In the genomic region with DNA sequence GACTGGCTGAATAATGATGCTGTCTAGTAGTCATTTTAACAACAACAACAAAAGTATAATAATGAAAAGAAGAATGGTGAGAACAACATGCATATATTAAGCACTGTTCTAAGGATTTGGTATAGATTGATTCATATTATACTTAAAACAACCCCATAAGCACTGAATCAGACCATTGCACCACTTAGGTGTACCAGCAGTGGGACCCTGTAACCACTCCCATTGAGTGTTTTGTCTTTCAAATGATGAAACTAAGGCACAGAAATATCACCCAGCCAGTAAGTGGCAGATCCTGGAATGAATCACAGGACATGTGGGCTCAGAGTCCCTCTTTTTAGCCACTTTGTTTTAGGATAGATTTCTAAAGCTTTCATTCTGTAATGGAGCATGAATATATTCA, we compare ENCODE assay signal across 5 cellular contexts. TPM values are rescaled to one million over a fixed set of nuclear protein-coding genes. Genes with fewer than 3 reads are reported as not detected.
"Had no signal": no experiment of that assay in that cellular context is flagged by ENCODE, and none has a peak within 500 bp of the region (broad histone marks: within the 10 kb centered on the region; RNA-seq: fewer than 3 reads in every experiment).

No MANE protein-coding gene starts in this region.

- H3K4me1 Mint-ChIP-seq: H9 had no signal

- H3K27ac ChIP-seq: GM23248 had no signal

- DNase-seq: GM23248, H9, HCEC 1CT, IMR-90 had no signal

- H3K4me3 Mint-ChIP-seq: H9 had no signal

- H3K4me3 ChIP-seq: GM23248 had no signal

RNA-seq across cellular contexts. Expression of a gene that starts 14.9 kb away (rescaled TPM):
- total RNA-seq: GM23248, HT-29, IMR-90 had no signal
